ENCODE assay signal across 8 cellular contexts in genomic region chr5:168987540-168988300, GRCh38.
A peak's percentile ranks its signal among the peaks of the same experiment; 100 is the strongest.
DNase-seq lines count a peak whose midpoint lies in the region; TF ChIP-seq lines count a peak whose summit lies in the region.

No MANE protein-coding gene starts in this region.

- no peaks in the 10 kb centered on the region for H3F3A ChIP-seq in GM23248 (ENCODE audit: insufficient read depth)

- H3K9ac ChIP-seq in GM23248 = no peak overlapping the region

- in situ Hi-C loops in GM23248 (cut with MboI) = loop anchor here (10.0 kb wide), 2 partner anchors 317 to 577 kb away; partner anchors contain the start of gene SLIT3

- TF ChIP-seq POLR2A in breast epithelium (IDR thresholded peaks at IDR 0.05) = no peak

- no peaks in the 10 kb centered on the region for H3K79me2 ChIP-seq in GM23248 (ENCODE audit: insufficient read depth)

- H3K27ac ChIP-seq in GM23248 (no peak overlapping the region), breast epithelium (no peak overlapping the region)

- 19 to 20% methylated on average over 11 of the region's 11 CpGs for WGBS in GM23248 (ENCODE audit: low coverage in 1 of 2, low lambda C conversion rate in 2 of 2, missing lambda C conversion rate in 2 of 2), 2 experiments

- H3K36me3 ChIP-seq in GM23248 (ENCODE audit: low read depth) = no peaks in the 10 kb centered on the region
- no peaks in the 10 kb centered on the region for H3K36me3 ChIP-seq in breast epithelium

- no peak overlapping the region for H3K4me3 ChIP-seq in GM23248
- H3K4me3 ChIP-seq in breast epithelium = no peak overlapping the region

- intact Hi-C loops in breast epithelium (cut with DNase I; ENCODE audit: low total_unique reads) = no loop called here

- H3K4me2 ChIP-seq in GM23248 (ENCODE audit: unreplicated experiment) = no peak overlapping the region

- no peaks in the 10 kb centered on the region for H3K9me2 ChIP-seq in GM23248 (ENCODE audit: insufficient read depth)

- H3K27me3 ChIP-seq in GM23248 (replicated peaks; ENCODE audit: insufficient read depth) (no peaks in the 10 kb centered on the region), breast epithelium (no peaks in the 10 kb centered on the region)

- H3K9me3 ChIP-seq in GM23248 (ENCODE audit: low read depth) (no peaks in the 10 kb centered on the region), breast epithelium (no peaks in the 10 kb centered on the region)

- H2AFZ ChIP-seq in GM23248 = no peak overlapping the region

- DNase-seq in DMS53 treated with DMSO at 0.1 percent for 48 hours (lab: John Stamatoyannopoulos, UW; ENCODE audit: unreplicated experiment) (peak; percentile 25), GM23248 (peak; percentile 75), NCI-H1048 (lab: John Stamatoyannopoulos, UW) (peak; percentile 36), T1000 (lab: John Stamatoyannopoulos, UW) (peak; percentile 32), breast epithelium (ENCODE audit: low spot score in 2 of 2) (peak; percentile 63 to 65), islet precursor cell (peak; percentile 79), NCI-H1436 treated with DMSO at 0.1 percent for 48 hours (lab: John Stamatoyannopoulos, UW) (no peak)
- DNase-seq in stimulated activated CD4-positive, alpha-beta T cell treated with anti-CD3 and anti-CD28 coated beads, Interleukin-1b, Interleukin-23, amount 100 ng/mL, for 48 hours = peak; percentile 45

- peak; percentile 83 to 89 (median 85) for TF ChIP-seq CTCF in breast epithelium (IDR thresholded peaks at IDR 0.05)

- no peaks in the 10 kb centered on the region for H4K20me1 ChIP-seq in GM23248 (ENCODE audit: insufficient read depth)

- H3K4me1 ChIP-seq in GM23248 (ENCODE audit: insufficient read depth) (peaks cover 12% of the 10 kb centered on the region), breast epithelium (no peaks in the 10 kb centered on the region)
